8 cellular contexts compared by ENCODE assay signal in genomic region chr4:165872443-165873297, GRCh38. TPM values are rescaled to one million over a fixed set of nuclear protein-coding genes. Genes with fewer than 3 reads are reported as not detected.
DNase-seq lines count a peak whose midpoint lies in the region; ATAC-seq and TF ChIP-seq lines count a peak whose summit lies in the region.

TSS of gene TLL1 (plus strand) at chr4:165873237. CDS start at chr4:165873905, 668 bp downstream.

- no peaks in the 10 kb centered on the region for H3K9me3 Mint-ChIP-seq in stimulated activated memory B cell treated with anti-CD40 and anti-IgM and Interleukin-4, amounts not matched to agents 10 μg/mL and 1 μg/mL and 100 μg/mL, for 72 hours

- no peak within 1 kb of the TSS for H3K27ac Mint-ChIP-seq in stimulated activated memory B cell treated with anti-CD40 and anti-IgM and Interleukin-4, amounts not matched to agents 10 μg/mL and 1 μg/mL and 100 μg/mL, for 72 hours

- TF ChIP-seq CTCF in esophagus squamous epithelium (IDR thresholded peaks at IDR 0.05), result no peak
- no peak for TF ChIP-seq CTCF in neural cell (IDR thresholded peaks at IDR 0.05; ENCODE audit: poor library complexity, severe bottlenecking)

- TF ChIP-seq EP300 in neural cell (conservative IDR thresholded peaks at IDR 0.05; ENCODE audit: poor library complexity, severe bottlenecking), result no peak

- intact Hi-C loops in esophagus squamous epithelium (cut with DNase I), result no loop called here

- H3K36me3 ChIP-seq in esophagus squamous epithelium, result no peaks in the 10 kb centered on the region
- H3K36me3 ChIP-seq in neural cell (ENCODE audit: insufficient read depth, low read length), result no peaks in the 10 kb centered on the region

- DNase-seq in Daoy (ENCODE audit: low read depth) (peak; percentile 35), NCI-H526 treated with DMSO at 0.1 percent for 48 hours (lab: John Stamatoyannopoulos, UW) (peak; percentile 5), esophagus squamous epithelium (lab: John Stamatoyannopoulos, UW) (no peak), hippocampal formation (lab: John Stamatoyannopoulos, UW) (no peak)
- DNase-seq in stimulated activated CD4-positive, alpha-beta T cell treated with anti-CD3 and anti-CD28 coated beads, Interleukin-15, amount 100 ng/mL, for 24 hours, result no peak

- H3K9me2 ChIP-seq in neural cell (ENCODE audit: insufficient read depth, low read length), result no peaks in the 10 kb centered on the region

- no peaks in the 10 kb centered on the region for H3K9me3 ChIP-seq in esophagus squamous epithelium
- no peaks in the 10 kb centered on the region for H3K9me3 ChIP-seq in neural cell (ENCODE audit: low read length)

- peaks cover 0 to 60% (median 3%) of the 10 kb centered on the region in 4 donors for H3K27me3 ChIP-seq in esophagus squamous epithelium
- H3K27me3 ChIP-seq in neural cell (ENCODE audit: insufficient read depth, low read depth, low read length), result peaks cover 64% of the 10 kb centered on the region

- no peaks in the 10 kb centered on the region for H3F3A ChIP-seq in neural cell (ENCODE audit: insufficient read depth, low read length, poor library complexity, severe bottlenecking)

- peak within 1 kb of the TSS; percentile 40 for H3K9ac ChIP-seq in neural cell (ENCODE audit: low read length)

- no peak for TF ChIP-seq POLR2A in esophagus squamous epithelium (IDR thresholded peaks at IDR 0.05)

- peaks cover 4 to 34% (median 24%) of the 10 kb centered on the region in 3 donors for H3K4me1 ChIP-seq in esophagus squamous epithelium

- H3K4me2 ChIP-seq in neural cell (ENCODE audit: low read length), result peak within 1 kb of the TSS; percentile 99

- H2AFZ ChIP-seq in neural cell (ENCODE audit: low read depth, low read length), result peak within 1 kb of the TSS; percentile 32

- H4K20me1 ChIP-seq in neural cell (ENCODE audit: insufficient read depth), result no peaks in the 10 kb centered on the region

- no peak within 1 kb of the TSS for H3K4me3 Mint-ChIP-seq in stimulated activated memory B cell treated with anti-CD40 and anti-IgM and Interleukin-4, amounts not matched to agents 10 μg/mL and 1 μg/mL and 100 μg/mL, for 72 hours

- no peak for ATAC-seq in stimulated activated memory B cell treated with anti-CD40 and anti-IgM and Interleukin-4, amounts not matched to agents 10 μg/mL and 1 μg/mL and 100 μg/mL, for 72 hours
- ATAC-seq in HG02973 (IDR thresholded peaks at IDR 0.05; ENCODE audit: unreplicated experiment), result no peak

- TF ChIP-seq RAD21 in neural cell (conservative IDR thresholded peaks at IDR 0.05), result peak; percentile 15

- H3K79me2 ChIP-seq in neural cell (replicated peaks; ENCODE audit: insufficient read depth, low read length), result no peaks in the 10 kb centered on the region

- H3K4me3 ChIP-seq in esophagus squamous epithelium (peak within 1 kb of the TSS; percentile 39 to 76 (median 52)), neural cell (ENCODE audit: low read length) (peak within 1 kb of the TSS; percentile 80)

- peaks cover 10% of the 10 kb centered on the region for H3K4me1 Mint-ChIP-seq in stimulated activated memory B cell treated with anti-CD40 and anti-IgM and Interleukin-4, amounts not matched to agents 10 μg/mL and 1 μg/mL and 100 μg/mL, for 72 hours

- H3K36me3 Mint-ChIP-seq in stimulated activated memory B cell treated with anti-CD40 and anti-IgM and Interleukin-4, amounts not matched to agents 10 μg/mL and 1 μg/mL and 100 μg/mL, for 72 hours, result no peaks in the 10 kb centered on the region

- peaks cover 42% of the 10 kb centered on the region for H3K27me3 Mint-ChIP-seq in stimulated activated memory B cell treated with anti-CD40 and anti-IgM and Interleukin-4, amounts not matched to agents 10 μg/mL and 1 μg/mL and 100 μg/mL, for 72 hours

- WGBS in esophagus squamous epithelium, 2 donors, result 8 to 10% methylated on average over 24 to 25 of the region's 25 CpGs

- peak within 1 kb of the TSS; percentile 18 to 79 (median 61) for H3K27ac ChIP-seq in esophagus squamous epithelium
- H3K27ac ChIP-seq in neural cell (ENCODE audit: low read length), result no peak within 1 kb of the TSS

TF ChIP-seq in neural cell, 6 proteins besides CTCF, POLR2A, EP300 and RAD21:
- no peak for TF ChIP-seq EZH2 (IDR thresholded peaks at IDR 0.05; ENCODE audit: borderline replicate concordance, insufficient read depth, low read length, poor library complexity, severe bottlenecking)
- no peak for TF ChIP-seq MXI1 (conservative IDR thresholded peaks at IDR 0.05; ENCODE audit: poor library complexity, severe bottlenecking)
- no peak for TF ChIP-seq TAF1 (IDR thresholded peaks at IDR 0.05; ENCODE audit: low read depth)
- TF ChIP-seq, protein P1, sequence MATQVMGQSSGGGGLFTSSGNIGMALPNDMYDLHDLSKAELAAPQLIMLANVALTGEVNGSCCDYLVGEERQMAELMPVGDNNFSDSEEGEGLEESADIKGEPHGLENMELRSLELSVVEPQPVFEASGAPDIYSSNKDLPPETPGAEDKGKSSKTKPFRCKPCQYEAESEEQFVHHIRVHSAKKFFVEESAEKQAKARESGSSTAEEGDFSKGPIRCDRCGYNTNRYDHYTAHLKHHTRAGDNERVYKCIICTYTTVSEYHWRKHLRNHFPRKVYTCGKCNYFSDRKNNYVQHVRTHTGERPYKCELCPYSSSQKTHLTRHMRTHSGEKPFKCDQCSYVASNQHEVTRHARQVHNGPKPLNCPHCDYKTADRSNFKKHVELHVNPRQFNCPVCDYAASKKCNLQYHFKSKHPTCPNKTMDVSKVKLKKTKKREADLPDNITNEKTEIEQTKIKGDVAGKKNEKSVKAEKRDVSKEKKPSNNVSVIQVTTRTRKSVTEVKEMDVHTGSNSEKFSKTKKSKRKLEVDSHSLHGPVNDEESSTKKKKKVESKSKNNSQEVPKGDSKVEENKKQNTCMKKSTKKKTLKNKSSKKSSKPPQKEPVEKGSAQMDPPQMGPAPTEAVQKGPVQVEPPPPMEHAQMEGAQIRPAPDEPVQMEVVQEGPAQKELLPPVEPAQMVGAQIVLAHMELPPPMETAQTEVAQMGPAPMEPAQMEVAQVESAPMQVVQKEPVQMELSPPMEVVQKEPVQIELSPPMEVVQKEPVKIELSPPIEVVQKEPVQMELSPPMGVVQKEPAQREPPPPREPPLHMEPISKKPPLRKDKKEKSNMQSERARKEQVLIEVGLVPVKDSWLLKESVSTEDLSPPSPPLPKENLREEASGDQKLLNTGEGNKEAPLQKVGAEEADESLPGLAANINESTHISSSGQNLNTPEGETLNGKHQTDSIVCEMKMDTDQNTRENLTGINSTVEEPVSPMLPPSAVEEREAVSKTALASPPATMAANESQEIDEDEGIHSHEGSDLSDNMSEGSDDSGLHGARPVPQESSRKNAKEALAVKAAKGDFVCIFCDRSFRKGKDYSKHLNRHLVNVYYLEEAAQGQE (IDR thresholded peaks at IDR 0.05; ENCODE audit: borderline replicate concordance), result no peak
- TF ChIP-seq SMC3 (conservative IDR thresholded peaks at IDR 0.05; ENCODE audit: poor library complexity), result no peak
- no peak for TF ChIP-seq POLR2AphosphoS5 (IDR thresholded peaks at IDR 0.05)

RNA-seq across cellular contexts. Expression of gene TLL1, which starts in this region (rescaled TPM):
- not detected in 2 replicates for total RNA-seq in Daoy (2014; rRNA removed; shearing (Covaris generic))
- 1 to 10 TPM in 2 of 4 donors, under 1 TPM in 2; 0.57 to 4.8 (median 1.2) TPM for total RNA-seq in esophagus squamous epithelium
- not detected in 2 replicates for polyA plus RNA-seq in neural cell
- 0.12 TPM in 1 of 2 replicates, not detected in the other for polyA minus RNA-seq in neural cell

Comparison
In these comparisons a context has a peak if more than half of its experiments do, and no peak if none do; other contexts are left out.
1. Peak in DNase-seq in Daoy; RNA of the gene not detected or under 1 TPM.